In genomic region chr11:44564653-44565007, GRCh38 we compare ENCODE assay signal across 8 cellular contexts. TPM values are rescaled to one million over a fixed set of nuclear protein-coding genes. Genes with fewer than 3 reads are reported as not detected.
DNase-seq lines count a peak whose midpoint lies in the region; ATAC-seq and TF ChIP-seq lines count a peak whose summit lies in the region.

No MANE protein-coding gene starts in this region.

- ATAC-seq in Right ventricle myocardium superior (ENCODE audit: poor library complexity): peak; percentile 72

- no peak for TF ChIP-seq CTCF in NB4 (IDR thresholded peaks at IDR 0.05; ENCODE audit: low read depth, low read length)
- no peak for TF ChIP-seq CTCF in parathyroid adenoma (IDR thresholded peaks at IDR 0.05)
- TF ChIP-seq CTCF in GM10248 (IDR thresholded peaks at IDR 0.05; ENCODE audit: control extremely low read depth, extremely low read depth, low read depth, missing control alignments): no peak

- intact Hi-C loops in activated CD4-positive, alpha-beta memory T cell treated with anti-CD3 and anti-CD28 coated beads for 36 hours (cut with micrococcal nuclease): loop anchor here (1.0 to 10.0 kb wide), 10 partner anchors 11 to 1560 kb away; partner anchors contain the start of genes CRY2, PEX16, PHF21A and PRDM11
- intact Hi-C loops in Right ventricle myocardium superior (cut with DNase I): loop anchor here (5.0 kb wide), 1 partner anchor 348 kb away; no protein-coding TSS in a partner anchor

- H3K9me3 ChIP-seq in parathyroid adenoma (ENCODE audit: control insufficient read depth, low read length): no peaks in the 10 kb centered on the region

- H3K4me2 ChIP-seq in parathyroid adenoma (ENCODE audit: low read length): peak overlapping the region; percentile 64

- H3K27me3 Mint-ChIP-seq in activated CD4-positive, alpha-beta memory T cell treated with anti-CD3 and anti-CD28 coated beads for 36 hours: no peaks in the 10 kb centered on the region

- H3K4me1 Mint-ChIP-seq in activated CD4-positive, alpha-beta memory T cell treated with anti-CD3 and anti-CD28 coated beads for 36 hours (ENCODE audit: low read depth): peaks cover 52% of the 10 kb centered on the region

- H3K27me3 ChIP-seq in parathyroid adenoma (ENCODE audit: control insufficient read depth, insufficient read depth, low read length): no peaks in the 10 kb centered on the region

- H3K4me1 ChIP-seq in parathyroid adenoma: peaks cover 7% of the 10 kb centered on the region

- peak overlapping the region; percentile 37 for H3K9ac ChIP-seq in parathyroid adenoma

- H3K4me3 ChIP-seq in NB4 (ENCODE audit: low read depth, low read length) (peak overlapping the region; percentile 46), parathyroid adenoma (ENCODE audit: low read depth, low read length) (peak overlapping the region; percentile 50)

- H3K4me3 Mint-ChIP-seq in activated CD4-positive, alpha-beta memory T cell treated with anti-CD3 and anti-CD28 coated beads for 36 hours: peak overlapping the region; percentile 69

- CTCF ChIA-PET in activated CD4-positive, alpha-beta memory T cell treated with anti-CD3 and anti-CD28 coated beads for 36 hours (lab: Charles Lee): interaction anchor here (0.6 to 15.0 kb wide), 8 partner anchors 9 to 372 kb away, joined by 4 to 576 read pairs (median 6); no protein-coding TSS in a partner anchor
- CTCF ChIA-PET in GM10248 (lab: Yijun Ruan, JAX): interaction anchor here (1.3 to 16.3 kb wide), 6 partner anchors 8 to 471 kb away, joined by 5 to 421 read pairs (median 8); no protein-coding TSS in a partner anchor

- peak overlapping the region; percentile 90 for H2AFZ ChIP-seq in parathyroid adenoma

- peak overlapping the region; percentile 46 for H3K27ac Mint-ChIP-seq in activated CD4-positive, alpha-beta memory T cell treated with anti-CD3 and anti-CD28 coated beads for 36 hours

- no peak for TF ChIP-seq POLR2A in NB4 (IDR thresholded peaks at IDR 0.05; ENCODE audit: extremely low read depth, insufficient read length)

- H3K36me3 ChIP-seq in parathyroid adenoma (ENCODE audit: control insufficient read depth, insufficient read depth, low read length): no peaks in the 10 kb centered on the region

- H3K27ac ChIP-seq in parathyroid adenoma: peak overlapping the region; percentile 85

- no peaks in the 10 kb centered on the region for H3K79me2 ChIP-seq in parathyroid adenoma

- H3K36me3 Mint-ChIP-seq in activated CD4-positive, alpha-beta memory T cell treated with anti-CD3 and anti-CD28 coated beads for 36 hours: peaks cover 23% of the 10 kb centered on the region

- no peaks in the 10 kb centered on the region for H3K9me3 Mint-ChIP-seq in activated CD4-positive, alpha-beta memory T cell treated with anti-CD3 and anti-CD28 coated beads for 36 hours

- DNase-seq in NCI-H2227 (lab: John Stamatoyannopoulos, UW; ENCODE audit: unreplicated experiment): peak; percentile 65
- DNase-seq in NCI-H2227 treated with DMSO at 0.1 percent for 48 hours (lab: John Stamatoyannopoulos, UW): no peak
- peak; percentile 72 for DNase-seq in NB4 (ENCODE audit: low read depth)
- no peak for DNase-seq in activated CD4-positive, alpha-beta memory T cell treated with anti-CD3 and anti-CD28 coated beads for 36 hours
- peak; percentile 91 for DNase-seq in Right ventricle myocardium superior
- no peak for DNase-seq in GF-D8 (lab: John Stamatoyannopoulos, UW)
- DNase-seq in GM10248 (ENCODE audit: extremely low spot score): no peak

- POLR2A ChIA-PET in activated CD4-positive, alpha-beta memory T cell treated with anti-CD3 and anti-CD28 coated beads for 36 hours (lab: Charles Lee): interaction anchor here (1.0 to 3.1 kb wide), 6 partner anchors 10 to 59 kb away, joined by 3 to 11 read pairs (median 4); no protein-coding TSS in a partner anchor
- POLR2A ChIA-PET in GM10248 (lab: Yijun Ruan, JAX): interaction anchor here (0.9 kb wide), 1 partner anchor 9 kb away, joined by 4 read pairs; no protein-coding TSS in a partner anchor

RNA-seq across cellular contexts. Expression of gene CD82, which starts 0.8 kb away (rescaled TPM):
- 100 to 1,000 TPM; 243 to 277 TPM for total RNA-seq in activated CD4-positive, alpha-beta memory T cell treated with anti-CD3 and anti-CD28 coated beads for 36 hours
- total RNA-seq in Right ventricle myocardium superior: 54.6 TPM

Comparison
In these comparisons a context has a peak if more than half of its experiments do, and no peak if none do; other contexts are left out.
1. DNase-seq: peak in NCI-H2227 (single experiment), NB4 (single experiment) and Right ventricle myocardium superior (single experiment); none in NCI-H2227 treated with DMSO at 0.1 percent for 48 hours (single experiment), activated CD4-positive, alpha-beta memory T cell treated with anti-CD3 and anti-CD28 coated beads for 36 hours (single experiment), GF-D8 (single experiment) and GM10248 (single experiment).